In genomic region chr4:44495136-44495535, GRCh38 we compare ENCODE assay signal across 32 cellular contexts. TPM values are rescaled to one million over a fixed set of nuclear protein-coding genes. Genes with fewer than 3 reads are reported as not detected.
"Had no signal": no experiment of that assay in that cellular context is flagged by ENCODE, and none has a peak within 500 bp of the region (broad histone marks: within the 10 kb centered on the region; RNA-seq: fewer than 3 reads in every experiment).

No MANE protein-coding gene starts in this region.

- H3K36me3 ChIP-seq: brain microvascular endothelial cell, cardiac muscle cell, colonic mucosa, esophagus muscularis mucosa, heart left ventricle, WERI-Rb-1 had no signal

- H3K27me3 ChIP-seq: brain microvascular endothelial cell, cardiac muscle cell, colonic mucosa, esophagus muscularis mucosa, heart left ventricle had no signal

- H3K4me3 ChIP-seq: cardiac muscle cell, colonic mucosa, esophagus muscularis mucosa, heart left ventricle had no signal

- FAIRE-seq: astrocyte, endometrium, endothelial cell of umbilical vein, frontal cortex had no signal

- ATAC-seq: activated CD4-positive, CD25-positive, alpha-beta regulatory T cell treated with anti-CD3 and anti-CD28 coated beads, Interleukin-2, amount 50 U/mL, for 24 hours; activated CD8-positive, alpha-beta T cell treated with anti-CD3 and anti-CD28 coated beads for 36 hours; activated T-cell treated with anti-CD3 and anti-CD28 coated beads, Interleukin-2, amount 50 U/mL, for 4 hours; activated T-helper 17 cell treated with anti-CD3 and anti-CD28 coated beads, Interleukin-2, amount 50 U/mL, for 72 hours; T-helper 17 cell had no signal

- DNase-seq: activated B cell treated with CpG ODN at 0.5 μM for 24 hours; activated CD4-positive, alpha-beta T cell treated with anti-CD3 and anti-CD28 coated beads for 48 hours; activated CD4-positive, alpha-beta T cell treated with anti-CD3 and anti-CD28 coated beads, Interleukin-2, amount 50 U/mL, for 1 hour; activated CD4-positive, alpha-beta T cell treated with anti-CD3 and anti-CD28 coated beads, Interleukin-2, amount 50 U/mL, for 48 hours; activated CD8-positive, alpha-beta memory T cell treated with anti-CD3 and anti-CD28 coated beads for 24 hours; activated CD8-positive, alpha-beta T cell treated with anti-CD3 and anti-CD28 coated beads for 36 hours; activated effector memory CD4-positive, alpha-beta T cell treated with Interleukin-2 at 50 U/mL for 16 hours; activated gamma-delta T cell treated with Interleukin-2 at 50 U/mL for 16 hours; activated naive CD4-positive, alpha-beta T cell treated with anti-CD3 and anti-CD28 coated beads, Interleukin-2, amount 50 U/mL, for 16 hours; activated naive CD4-positive, alpha-beta T cell treated with Interleukin-2 at 50 U/mL for 16 hours; activated T-cell treated with anti-CD3 and anti-CD28 coated beads, Interleukin-2, amount 50 U/mL, for 4 hours; amniotic stem cell; anterior cingulate cortex; brain microvascular endothelial cell; central memory CD4-positive, alpha-beta T cell; cerebellar nuclear complex; colonic mucosa; effector CD8-positive, alpha-beta T cell; glutamatergic neuron; heart left ventricle; T-helper 1 cell; T-helper 17 cell; T1000; WERI-Rb-1 had no signal

- H3K4me1 ChIP-seq: colonic mucosa, esophagus muscularis mucosa, heart left ventricle had no signal

- H3K9me3 ChIP-seq: colonic mucosa, esophagus muscularis mucosa, heart left ventricle had no signal

- H3K27ac ChIP-seq: brain microvascular endothelial cell, cardiac muscle cell, colonic mucosa, esophagus muscularis mucosa, heart left ventricle, WERI-Rb-1 had no signal

RNA-seq across cellular contexts. Expression of gene KCTD8, which starts 46.5 kb away (rescaled TPM):
- total RNA-seq: activated B cell treated with CpG ODN at 0.5 μM for 24 hours; activated CD8-positive, alpha-beta T cell treated with anti-CD3 and anti-CD28 coated beads for 36 hours; activated T-cell treated with anti-CD3 and anti-CD28 coated beads, Interleukin-2, amount 50 U/mL, for 4 hours; activated T-helper 17 cell treated with anti-CD3 and anti-CD28 coated beads, Interleukin-2, amount 50 U/mL, for 72 hours; T-helper 17 cell had no signal
- polyA plus RNA-seq: heart left ventricle had no signal
